In the genomic region with DNA sequence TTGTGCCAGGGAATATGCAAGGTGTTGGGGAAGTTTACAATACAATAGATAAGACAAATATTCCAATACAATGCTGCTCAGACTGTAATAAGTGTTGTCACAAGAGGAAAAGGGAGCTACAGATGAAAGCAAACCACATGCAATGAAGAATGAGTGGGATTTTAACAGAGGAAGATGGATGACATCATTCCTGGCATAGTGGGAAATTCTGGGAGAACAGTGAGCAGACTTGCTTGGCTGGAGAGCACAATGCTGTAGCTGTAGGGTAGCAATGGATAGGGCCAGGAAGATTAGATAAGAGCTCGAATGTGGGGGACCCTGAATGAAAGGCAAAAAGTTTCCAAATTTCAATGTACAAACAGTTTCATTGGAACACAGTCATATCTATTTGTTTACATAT, we compare ENCODE assay signal across 26 cellular contexts. TPM values are rescaled to one million over a fixed set of nuclear protein-coding genes. Genes with fewer than 3 reads are reported as not detected.
A peak's percentile ranks its signal among the peaks of the same experiment; 100 is the strongest.
DNase-seq lines count a peak whose midpoint lies in the region; ATAC-seq, FAIRE-seq and TF ChIP-seq lines count a peak whose summit lies in the region.
"Had no signal": no experiment of that assay in that cellular context is flagged by ENCODE, and none has a peak within 500 bp of the region (broad histone marks: within the 10 kb centered on the region; RNA-seq: fewer than 3 reads in every experiment).

No MANE protein-coding gene starts in this region.

- H3K9me3 ChIP-seq in HepG2 (ENCODE audit: low read length) (no peaks in the 10 kb centered on the region), right lobe of liver (no peaks in the 10 kb centered on the region), uterus (no peaks in the 10 kb centered on the region)
- H3K9me3 ChIP-seq: BE2C, Caco-2 had no signal

- intact Hi-C loops in HepG2 (cut with micrococcal nuclease; ENCODE audit: unreplicated experiment) (no loop called here), right lobe of liver (cut with DNase I) (no loop called here), uterus (cut with DNase I; ENCODE audit: low total_unique reads) (no loop called here)

- in situ Hi-C loops in HepG2 (cut with HindIII; ENCODE audit: extremely low pct_ligation_motif_present, low pct_unique_long_range_greater_than_20kb) = no loop called here

- no peak for ATAC-seq in HepG2
- ATAC-seq in right lobe of liver = no peak
- ATAC-seq in stimulated activated naive B cell treated with anti-CD40 and anti-IgM and Interleukin-4, amounts not matched to agents 10 μg/mL and 1 μg/mL and 100 μg/mL, for 72 hours (replicated peaks) = no peak
- no peak for ATAC-seq in HG02759 (IDR thresholded peaks at IDR 0.05; ENCODE audit: unreplicated experiment)
- ATAC-seq: PC-3 had no signal

- no TSS peak for BruUV-seq in HepG2 (replicated peaks; lab: Mats Ljungman, UMichigan)

- no peak for TF ChIP-seq RAD21 in HepG2 (CRISPR knock-in tag; IDR thresholded peaks at IDR 0.05)

- H3K27ac Mint-ChIP-seq in stimulated activated naive B cell treated with anti-CD40 and anti-IgM and Interleukin-4, amounts not matched to agents 10 μg/mL and 1 μg/mL and 100 μg/mL, for 72 hours = no peak overlapping the region
- H3K27ac Mint-ChIP-seq: CD4-positive, CD25-positive, alpha-beta regulatory T cell; HFFc6; IgD-negative memory B cell had no signal

- no peaks in the 10 kb centered on the region for H3K36me3 ChIP-seq in HepG2 (replicated peaks in 1 of 2; ENCODE audit: control insufficient read depth in 1 of 2, insufficient read depth in 2 of 2, low read length in 2 of 2)
- H3K36me3 ChIP-seq in right lobe of liver = no peaks in the 10 kb centered on the region
- no peaks in the 10 kb centered on the region for H3K36me3 ChIP-seq in uterus
- H3K36me3 ChIP-seq: BE2C had no signal

- no peaks in the 10 kb centered on the region for H3K79me2 ChIP-seq in HepG2 (ENCODE audit: insufficient read depth, low read length)

- H3K9me3 Mint-ChIP-seq in stimulated activated naive B cell treated with anti-CD40 and anti-IgM and Interleukin-4, amounts not matched to agents 10 μg/mL and 1 μg/mL and 100 μg/mL, for 72 hours = peaks cover 0 to 1% of the 10 kb centered on the region in 2 donors
- H3K9me3 Mint-ChIP-seq: HFFc6, IgD-negative memory B cell had no signal

- TF ChIP-seq EP300 in HepG2 (IDR thresholded peaks at IDR 0.05; ENCODE audit: low read depth in 2 of 2, low read length in 2 of 2) (no peak), HepG2 (CRISPR knock-in tag; IDR thresholded peaks at IDR 0.05; ENCODE audit: borderline replicate concordance) (no peak)

- no peak overlapping the region for H3K9ac ChIP-seq in HepG2 (ENCODE audit: insufficient read depth, low read depth, low read length)

- POLR2A ChIA-PET in HepG2 (lab: Yijun Ruan, JAX) = no interaction called here

- H3K27me3 ChIP-seq in HepG2 (ENCODE audit: control insufficient read depth in 1 of 2, insufficient read depth in 2 of 2, low read length in 2 of 2) = no peaks in the 10 kb centered on the region; a peak in 1 of 5 replicates
- H3K27me3 ChIP-seq in right lobe of liver = no peaks in the 10 kb centered on the region
- H3K27me3 ChIP-seq in uterus = no peaks in the 10 kb centered on the region
- H3K27me3 ChIP-seq: BE2C had no signal

- no peak overlapping the region for H2AFZ ChIP-seq in HepG2 (ENCODE audit: low read length)

- DNase-seq in HepG2 (ENCODE audit: low spot score) (no peak), right lobe of liver (no peak), NCI-H69 (lab: John Stamatoyannopoulos, UW) (peak; percentile 22), fibroblast of mammary gland (ENCODE audit: low read depth) (peak; percentile 54), uterus (no peak)
- DNase-seq in stimulated activated naive B cell treated with anti-CD40 and anti-IgM and Interleukin-4, amounts not matched to agents 10 μg/mL and 1 μg/mL and 100 μg/mL, for 72 hours = no peak
- DNase-seq: BE2C; Caco-2; CD4-positive, CD25-positive, alpha-beta regulatory T cell; DMS53; HFFc6; Karpas-422; NCI-H1092; NCI-H1436 treated with DMSO at 0.1 percent for 48 hours; NCI-H2029; NCI-H2171; NCI-H774; PC-3; SIG-M5 had no signal

- H3K4me3 ChIP-seq in HepG2 (replicated peaks in 1 of 3; ENCODE audit: insufficient read depth in 1 of 3, low read depth in 2 of 3, low read length in 3 of 3) = no peak overlapping the region
- H3K4me3 ChIP-seq in right lobe of liver = no peak overlapping the region
- no peak overlapping the region for H3K4me3 ChIP-seq in fibroblast of mammary gland (ENCODE audit: control insufficient read depth, low read depth, low read length)
- H3K4me3 ChIP-seq in uterus = no peak overlapping the region

- H3K4me2 ChIP-seq in HepG2 (ENCODE audit: low read depth, low read length) = no peak overlapping the region

- WGBS in HepG2 (ENCODE audit: low lambda C conversion rate) = 11% methylated on average over 1 of the region's 1 CpG
- WGBS in right lobe of liver (ENCODE audit: insufficient coverage, low coverage, low lambda C conversion rate, missing lambda C conversion rate) = 19% methylated on average over 1 of the region's 1 CpG

- H3K4me1 Mint-ChIP-seq in stimulated activated naive B cell treated with anti-CD40 and anti-IgM and Interleukin-4, amounts not matched to agents 10 μg/mL and 1 μg/mL and 100 μg/mL, for 72 hours = no peaks in the 10 kb centered on the region
- H3K4me1 Mint-ChIP-seq: CD4-positive, CD25-positive, alpha-beta regulatory T cell; IgD-negative memory B cell had no signal

- peaks cover 7 to 10% of the 10 kb centered on the region in 2 donors for H3K27me3 Mint-ChIP-seq in stimulated activated naive B cell treated with anti-CD40 and anti-IgM and Interleukin-4, amounts not matched to agents 10 μg/mL and 1 μg/mL and 100 μg/mL, for 72 hours
- H3K27me3 Mint-ChIP-seq: CD4-positive, CD25-positive, alpha-beta regulatory T cell; IgD-negative memory B cell had no signal

- H3K36me3 Mint-ChIP-seq in stimulated activated naive B cell treated with anti-CD40 and anti-IgM and Interleukin-4, amounts not matched to agents 10 μg/mL and 1 μg/mL and 100 μg/mL, for 72 hours = no peaks in the 10 kb centered on the region
- H3K36me3 Mint-ChIP-seq: CD4-positive, CD25-positive, alpha-beta regulatory T cell; IgD-negative memory B cell had no signal

- H3K4me3 Mint-ChIP-seq in stimulated activated naive B cell treated with anti-CD40 and anti-IgM and Interleukin-4, amounts not matched to agents 10 μg/mL and 1 μg/mL and 100 μg/mL, for 72 hours = no peak overlapping the region
- H3K4me3 Mint-ChIP-seq: CD4-positive, CD25-positive, alpha-beta regulatory T cell; HFFc6; IgD-negative memory B cell had no signal

- TF ChIP-seq POLR2A in HepG2 (IDR thresholded peaks at IDR 0.05; ENCODE audit: insufficient read depth in 1 of 2, low read depth in 2 of 2, low read length in 2 of 2) = no peak
- TF ChIP-seq POLR2A in right lobe of liver (IDR thresholded peaks at IDR 0.05) = no peak
- no peak for TF ChIP-seq POLR2A in uterus (IDR thresholded peaks at IDR 0.05)

- H3K4me1 ChIP-seq in HepG2 (ENCODE audit: insufficient read depth, low read length) (no peaks in the 10 kb centered on the region), right lobe of liver (no peaks in the 10 kb centered on the region), uterus (no peaks in the 10 kb centered on the region)
- H3K4me1 ChIP-seq: Caco-2 had no signal

- CTCF ChIA-PET in HepG2 (lab: Yijun Ruan, JAX; ENCODE audit: low intra/inter-chr PET ratio, low total read pairs) = no interaction called here

- no peaks in the 10 kb centered on the region for H4K20me1 ChIP-seq in HepG2 (ENCODE audit: insufficient read depth, low read length)

- H3K27ac ChIP-seq in HepG2 (ENCODE audit: extremely low read length, insufficient read depth, low read length) (no peak overlapping the region), right lobe of liver (no peak overlapping the region), uterus (no peak overlapping the region)
- H3K27ac ChIP-seq: HL-60, RWPE1 had no signal

- no peak for TF ChIP-seq CTCF in HepG2 (CRISPR knock-in tag; IDR thresholded peaks at IDR 0.05)
- TF ChIP-seq CTCF in right lobe of liver (IDR thresholded peaks at IDR 0.05) = no peak
- TF ChIP-seq CTCF in fibroblast of mammary gland (conservative IDR thresholded peaks at IDR 0.05; ENCODE audit: control insufficient read depth, insufficient read depth, low read depth, low read length) = no peak
- no peak for TF ChIP-seq CTCF in uterus (IDR thresholded peaks at IDR 0.05)

- FAIRE-seq in HepG2 (lab: Jason Lieb, UNC) = no peak
- FAIRE-seq: A204.1, H54, HTR-8/SVneo had no signal

TF ChIP-seq in HepG2, 621 proteins besides CTCF, POLR2A, EP300 and RAD21:
- TF ChIP-seq ATF7 (IDR thresholded peaks at IDR 0.05) (peak; percentile 76), ATF7 (CRISPR knock-in tag; IDR thresholded peaks at IDR 0.05) (no peak), EZH2 (conservative IDR thresholded peaks at IDR 0.05; ENCODE audit: low read depth, low read length) (no peak)

RNA-seq across cellular contexts. Expression of gene DPYSL3, which starts 9.5 kb away (rescaled TPM):
- 0.15 TPM in 1 of 2 replicates, not detected in the other for total RNA-seq in HepG2 (2016; rRNA removed; fragmentation: Illumina TruSeq; extraction: Trizol)
- not detected in 2 replicates for total RNA-seq in HepG2 (2016; cell fraction: cytosol; rRNA removed; fragmentation: Illumina TruSeq; extraction: Trizol; ENCODE audit: low read depth)
- 0.03 and 0.13 TPM in 2 replicates for total RNA-seq in HepG2 (2016; cell fraction: insoluble cytoplasmic fraction; rRNA removed; fragmentation: Illumina TruSeq; extraction: Trizol)
- not detected in 2 replicates for total RNA-seq in HepG2 (2016; cell fraction: membrane; rRNA removed; fragmentation: Illumina TruSeq; extraction: Trizol)
- total RNA-seq in HepG2 (2016; cell fraction: nucleus; rRNA removed; fragmentation: Illumina TruSeq; extraction: Trizol) = not detected in 2 replicates
- 0.03 and 0.08 TPM in 2 replicates for polyA plus RNA-seq in HepG2 (2011; rRNA removed)
- polyA plus RNA-seq in HepG2 (2011; cell fraction: cytosol; rRNA removed) = 0.01 TPM in 1 of 2 replicates, not detected in the other
- polyA plus RNA-seq in HepG2 (2011; cell fraction: nucleus; rRNA removed) = 0.03 and 0.16 TPM in 2 replicates
- not detected in 2 replicates for polyA plus RNA-seq in HepG2 (2012)
- not detected in 2 replicates for polyA plus RNA-seq in HepG2 (2016; cell fraction: cytosol; fragmentation: Illumina TruSeq; extraction: Trizol; ENCODE audit: low read depth)
- polyA plus RNA-seq in HepG2 (2016; cell fraction: insoluble cytoplasmic fraction; fragmentation: Illumina TruSeq; extraction: Trizol; ENCODE audit: low read depth) = 0.04 TPM in 1 of 2 replicates, not detected in the other
- polyA plus RNA-seq in HepG2 (2016; cell fraction: membrane; fragmentation: Illumina TruSeq; extraction: Trizol; ENCODE audit: low read depth) = 0.07 TPM in 1 of 2 replicates, not detected in the other
- not detected in 2 replicates for polyA plus RNA-seq in HepG2 (2016; cell fraction: nucleus; fragmentation: Illumina TruSeq; extraction: Trizol; ENCODE audit: insufficient read depth, low read depth)
- 2.1 TPM in 1 of 2 replicates, not detected in the other for polyA minus RNA-seq in HepG2 (2011; rRNA and poly(A)+ RNA removed; ENCODE audit: low replicate concordance)
- polyA minus RNA-seq in HepG2 (2011; cell fraction: cytosol; rRNA and poly(A)+ RNA removed) = not detected in 2 replicates
- 0.12 and 0.26 TPM in 2 replicates for polyA minus RNA-seq in HepG2 (2011; cell fraction: nucleus; rRNA and poly(A)+ RNA removed)
- total RNA-seq in right lobe of liver = 1 to 10 TPM; 1.4 to 3.8 (median 2.3) TPM
- total RNA-seq in uterus = 100 to 1,000 TPM; 121 to 213 (median 168) TPM
- polyA plus RNA-seq: CD4-positive, CD25-positive, alpha-beta regulatory T cell; IgD-negative memory B cell had no signal

Comparison
In these comparisons a context has a peak if more than half of its experiments do, and no peak if none do; other contexts are left out.
1. DNase-seq: peak in NCI-H69 (single experiment) and fibroblast of mammary gland (single experiment); none in HepG2 (single experiment), right lobe of liver (0 of 3), stimulated activated naive B cell treated with anti-CD40 and anti-IgM and Interleukin-4, amounts not matched to agents 10 μg/mL and 1 μg/mL and 100 μg/mL, for 72 hours (single experiment) and uterus (0 of 2).
2. RNA of gene DPYSL3, which starts 9.5 kb away (total RNA-seq): 121 to 213 TPM in uterus; 1.4 to 3.8 TPM in right lobe of liver and 0.03 to 0.15 TPM in HepG2; every median in the first group is over 10 times any median in the second.